Comparison of ENCODE assay signal across 21 cellular contexts in genomic region chr2:231250698-231251097, GRCh38. TPM values are rescaled to one million over a fixed set of nuclear protein-coding genes. Genes with fewer than 3 reads are reported as not detected.
DNase-seq lines count a peak whose midpoint lies in the region; ATAC-seq, FAIRE-seq and TF ChIP-seq lines count a peak whose summit lies in the region.
"Had no signal": no experiment of that assay in that cellular context is flagged by ENCODE, and none has a peak within 500 bp of the region (broad histone marks: within the 10 kb centered on the region; RNA-seq: fewer than 3 reads in every experiment).

No MANE protein-coding gene starts in this region.

- intact Hi-C loops in left colon (cut with DNase I, micrococcal nuclease) (no loop called here), pancreas (cut with DNase I) (no loop called here)

- DNase-seq in NOMO-1 treated with DMSO at 0.1 percent for 48 hours (lab: John Stamatoyannopoulos, UW; ENCODE audit: unreplicated experiment) (peak; percentile 7), NOMO-1 (lab: John Stamatoyannopoulos, UW; ENCODE audit: unreplicated experiment in 2 of 2) (no peak), MV-4-11 (lab: John Stamatoyannopoulos, UW) (peak; percentile 49), left colon (no peak), pancreas (no peak)
- no peak for DNase-seq in activated CD8-positive, alpha-beta memory T cell treated with anti-CD3 and anti-CD28 coated beads, Interleukin-2, amount 10 ng/mL, durations not matched to agents 7 days and 5 days
- DNase-seq: AML-193; Calu3; CD8-positive, alpha-beta T cell; DMS53; DND-41 had no signal

- H3K4me1 Mint-ChIP-seq in stimulated activated memory B cell treated with anti-CD40 and anti-IgM and Interleukin-4, amounts not matched to agents 10 μg/mL and 1 μg/mL and 100 μg/mL, for 72 hours, result peaks cover 7% of the 10 kb centered on the region
- no peaks in the 10 kb centered on the region for H3K4me1 Mint-ChIP-seq in activated CD8-positive, alpha-beta memory T cell treated with anti-CD3 and anti-CD28 coated beads, Interleukin-2, amount 10 ng/mL, durations not matched to agents 7 days and 5 days

- no peak overlapping the region for H3K4me3 ChIP-seq in pancreas
- H3K4me3 ChIP-seq: A549, GM12878, GM23248 had no signal

- ATAC-seq in left colon, result peak; percentile 18
- ATAC-seq in stimulated activated memory B cell treated with anti-CD40 and anti-IgM and Interleukin-4, amounts not matched to agents 10 μg/mL and 1 μg/mL and 100 μg/mL, for 72 hours, result peak; percentile 24
- no peak for ATAC-seq in activated CD8-positive, alpha-beta memory T cell treated with anti-CD3 and anti-CD28 coated beads, Interleukin-2, amount 10 ng/mL, durations not matched to agents 7 days and 5 days
- ATAC-seq in pancreas, result no peak
- ATAC-seq in GM18520 (IDR thresholded peaks at IDR 0.05; ENCODE audit: unreplicated experiment), result no peak
- ATAC-seq: A549; CD8-positive, alpha-beta T cell; GM12878; HCT116 had no signal

- H3K27ac Mint-ChIP-seq in stimulated activated memory B cell treated with anti-CD40 and anti-IgM and Interleukin-4, amounts not matched to agents 10 μg/mL and 1 μg/mL and 100 μg/mL, for 72 hours, result peak overlapping the region; percentile 16
- H3K27ac Mint-ChIP-seq in activated CD8-positive, alpha-beta memory T cell treated with anti-CD3 and anti-CD28 coated beads, Interleukin-2, amount 10 ng/mL, durations not matched to agents 7 days and 5 days, result no peak overlapping the region
- H3K27ac Mint-ChIP-seq: CD8-positive, alpha-beta T cell; IgD-negative memory B cell had no signal

- CTCF ChIA-PET in activated CD8-positive, alpha-beta memory T cell treated with anti-CD3 and anti-CD28 coated beads, Interleukin-2, amount 10 ng/mL, durations not matched to agents 7 days and 5 days (lab: Charles Lee), result interaction anchor here (0.6 kb wide), 1 partner anchor 202 kb away, joined by 4 read pairs; no protein-coding TSS in a partner anchor

- H3K36me3 ChIP-seq in pancreas, result no peaks in the 10 kb centered on the region

- no peak for FAIRE-seq in pancreas (lab: Jason Lieb, UNC)
- FAIRE-seq: A549, GM12878, H54 had no signal

- WGBS in pancreas, 2 donors, result 83 to 86% methylated on average over 3 of the region's 3 CpGs

- H3K36me3 Mint-ChIP-seq in stimulated activated memory B cell treated with anti-CD40 and anti-IgM and Interleukin-4, amounts not matched to agents 10 μg/mL and 1 μg/mL and 100 μg/mL, for 72 hours, result peaks cover 11% of the 10 kb centered on the region
- H3K36me3 Mint-ChIP-seq in activated CD8-positive, alpha-beta memory T cell treated with anti-CD3 and anti-CD28 coated beads, Interleukin-2, amount 10 ng/mL, durations not matched to agents 7 days and 5 days, result no peaks in the 10 kb centered on the region
- H3K36me3 Mint-ChIP-seq: CD8-positive, alpha-beta T cell; IgD-negative memory B cell had no signal

- no peak overlapping the region for H3K4me3 Mint-ChIP-seq in stimulated activated memory B cell treated with anti-CD40 and anti-IgM and Interleukin-4, amounts not matched to agents 10 μg/mL and 1 μg/mL and 100 μg/mL, for 72 hours
- no peak overlapping the region for H3K4me3 Mint-ChIP-seq in activated CD8-positive, alpha-beta memory T cell treated with anti-CD3 and anti-CD28 coated beads, Interleukin-2, amount 10 ng/mL, durations not matched to agents 7 days and 5 days
- H3K4me3 Mint-ChIP-seq: CD8-positive, alpha-beta T cell; HFFc6; IgD-negative memory B cell had no signal

- no peaks in the 10 kb centered on the region for H3K9me3 Mint-ChIP-seq in stimulated activated memory B cell treated with anti-CD40 and anti-IgM and Interleukin-4, amounts not matched to agents 10 μg/mL and 1 μg/mL and 100 μg/mL, for 72 hours
- no peaks in the 10 kb centered on the region for H3K9me3 Mint-ChIP-seq in activated CD8-positive, alpha-beta memory T cell treated with anti-CD3 and anti-CD28 coated beads, Interleukin-2, amount 10 ng/mL, durations not matched to agents 7 days and 5 days (ENCODE audit: low read depth)
- H3K9me3 Mint-ChIP-seq: CD8-positive, alpha-beta T cell; HFFc6; IgD-negative memory B cell had no signal

- H3K9me3 ChIP-seq in pancreas, result no peaks in the 10 kb centered on the region
- H3K9me3 ChIP-seq: A549 had no signal

- no peak for TF ChIP-seq CTCF in pancreas (IDR thresholded peaks at IDR 0.05)

- no peaks in the 10 kb centered on the region for H3K27me3 Mint-ChIP-seq in stimulated activated memory B cell treated with anti-CD40 and anti-IgM and Interleukin-4, amounts not matched to agents 10 μg/mL and 1 μg/mL and 100 μg/mL, for 72 hours
- H3K27me3 Mint-ChIP-seq in activated CD8-positive, alpha-beta memory T cell treated with anti-CD3 and anti-CD28 coated beads, Interleukin-2, amount 10 ng/mL, durations not matched to agents 7 days and 5 days, result no peaks in the 10 kb centered on the region
- H3K27me3 Mint-ChIP-seq: IgD-negative memory B cell had no signal

- no peaks in the 10 kb centered on the region for H3K27me3 ChIP-seq in pancreas

- H3K4me1 ChIP-seq in pancreas, result peaks cover 0 to 3% (median 0%) of the 10 kb centered on the region in 3 donors
- H3K4me1 ChIP-seq: A549 had no signal

- H3K27ac ChIP-seq in pancreas, result no peak overlapping the region
- H3K27ac ChIP-seq: 22Rv1, A549, GM23248 had no signal

RNA-seq across cellular contexts. Expression of gene ARMC9, which starts 52.3 kb away (rescaled TPM):
- total RNA-seq in left colon (10 to 100 TPM in 1 of 2 donors, 1 to 10 TPM in 1; 9.4 to 13.6 TPM), pancreas (10 to 100 TPM in 1 of 6 donors, 1 to 10 TPM in 5; 5.8 to 15.0 (median 8.9) TPM)
- total RNA-seq in activated CD8-positive, alpha-beta memory T cell treated with anti-CD3 and anti-CD28 coated beads, Interleukin-2, amount 10 ng/mL, durations not matched to agents 7 days and 5 days, result 1 to 10 TPM in 1 of 2 experiments, under 1 TPM in 1; 0.88 to 3.2 TPM
- polyA plus RNA-seq in pancreas, result 1 to 10 TPM; 3.7 to 7.6 TPM

Comparison
In these comparisons a context has a peak if more than half of its experiments do, and no peak if none do; other contexts are left out.
1. DNase-seq: peak in NOMO-1 treated with DMSO at 0.1 percent for 48 hours (single experiment) and MV-4-11 (single experiment); none in NOMO-1 (0 of 2), left colon (0 of 2), activated CD8-positive, alpha-beta memory T cell treated with anti-CD3 and anti-CD28 coated beads, Interleukin-2, amount 10 ng/mL, durations not matched to agents 7 days and 5 days (single experiment) and pancreas (0 of 6).
2. ATAC-seq: peak in left colon (single experiment) and stimulated activated memory B cell treated with anti-CD40 and anti-IgM and Interleukin-4, amounts not matched to agents 10 μg/mL and 1 μg/mL and 100 μg/mL, for 72 hours (single experiment); none in activated CD8-positive, alpha-beta memory T cell treated with anti-CD3 and anti-CD28 coated beads, Interleukin-2, amount 10 ng/mL, durations not matched to agents 7 days and 5 days (single experiment), pancreas (0 of 4) and GM18520 (single experiment).